ENCODE assay signal across 1 cellular context in the genomic region with DNA sequence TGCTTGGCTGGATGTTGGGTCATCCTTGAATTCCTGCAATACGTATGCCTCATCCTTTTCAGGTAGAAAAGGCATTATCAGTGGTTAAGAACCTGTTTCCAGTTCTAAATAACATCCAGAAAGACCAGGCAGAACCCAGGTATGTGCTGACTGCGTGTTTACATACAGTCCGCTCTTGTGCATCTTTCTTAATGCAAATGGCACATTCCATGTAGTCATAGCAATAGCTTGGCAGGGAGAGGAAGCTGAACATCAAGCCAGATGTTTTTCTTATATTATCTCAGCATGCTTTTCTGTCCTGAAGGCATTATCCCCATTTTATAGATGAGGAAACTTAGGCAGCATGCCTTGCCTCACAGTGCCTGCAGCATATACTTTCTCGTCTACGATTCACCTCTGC.
TF ChIP-seq lines count a peak whose summit lies in the region.

No MANE protein-coding gene starts in this region.

TF ChIP-seq in SK-N-SH, 30 proteins besides CTCF, POLR2A, EP300 and RAD21 (continued from another document):
- TF ChIP-seq, protein P1, sequence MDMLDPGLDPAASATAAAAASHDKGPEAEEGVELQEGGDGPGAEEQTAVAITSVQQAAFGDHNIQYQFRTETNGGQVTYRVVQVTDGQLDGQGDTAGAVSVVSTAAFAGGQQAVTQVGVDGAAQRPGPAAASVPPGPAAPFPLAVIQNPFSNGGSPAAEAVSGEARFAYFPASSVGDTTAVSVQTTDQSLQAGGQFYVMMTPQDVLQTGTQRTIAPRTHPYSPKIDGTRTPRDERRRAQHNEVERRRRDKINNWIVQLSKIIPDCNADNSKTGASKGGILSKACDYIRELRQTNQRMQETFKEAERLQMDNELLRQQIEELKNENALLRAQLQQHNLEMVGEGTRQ (IDR thresholded peaks at IDR 0.05; ENCODE audit: borderline replicate concordance, low read depth, low read length): no peak
- TF ChIP-seq TAF1 (IDR thresholded peaks at IDR 0.05; ENCODE audit: borderline replicate concordance, low read depth, low read length) (no peak), TCF12 (IDR thresholded peaks at IDR 0.05) (no peak; the same call in 1 of the 2 replicates), RFX5 (IDR thresholded peaks at IDR 0.05; ENCODE audit: low read length) (no peak), MEF2A (IDR thresholded peaks at IDR 0.05; ENCODE audit: borderline replicate concordance, low read depth) (no peak), TEAD4 (IDR thresholded peaks at IDR 0.05; ENCODE audit: borderline replicate concordance, insufficient read depth) (no peak)
